10 cellular contexts compared by ENCODE assay signal in genomic region chr10:30781571-30782542, GRCh38.
DNase-seq lines count a peak whose midpoint lies in the region; ATAC-seq and TF ChIP-seq lines count a peak whose summit lies in the region.
"Had no signal": no experiment of that assay in that cellular context is flagged by ENCODE, and none has a peak within 500 bp of the region (broad histone marks: within the 10 kb centered on the region; RNA-seq: fewer than 3 reads in every experiment).

No MANE protein-coding gene starts in this region.

- H3K79me1 ChIP-seq in IMR-90 (ENCODE audit: low read depth in 1 of 2, low read length in 2 of 2) = peaks cover 0 to 15% of the 10 kb centered on the region in 2 experiments; a peak in 2 of 4 replicates

- peak overlapping the region; percentile 97 for H3K4ac ChIP-seq in IMR-90 (ENCODE audit: low read depth, low read length)

- no peak overlapping the region; the same call in 1 of the 2 replicates for H3K18ac ChIP-seq in IMR-90 (ENCODE audit: low read depth, low read length)

- no TSS peak for BruUV-seq in IMR-90 (replicated peaks; lab: Mats Ljungman, UMichigan)

- peaks cover 8 to 20% of the 10 kb centered on the region in 2 donors for H3K4me1 Mint-ChIP-seq in effector memory CD8-positive, alpha-beta T cell (ENCODE audit: low read depth in 2 of 2)
- H3K4me1 Mint-ChIP-seq in neural progenitor cell = peaks cover 31% of the 10 kb centered on the region
- H3K4me1 Mint-ChIP-seq in T-helper 2 cell treated with Interferon-gamma antibody and Interleukin-4, amounts not matched to agents 5 μg/mL and 100 μg/mL, for 36 hours (ENCODE audit: low read depth) = peaks cover 15% of the 10 kb centered on the region

- peaks cover 7% of the 10 kb centered on the region for H3K36me3 Mint-ChIP-seq in effector memory CD8-positive, alpha-beta T cell (ENCODE audit: insufficient read depth)
- H3K36me3 Mint-ChIP-seq in neural progenitor cell = no peaks in the 10 kb centered on the region
- no peaks in the 10 kb centered on the region for H3K36me3 Mint-ChIP-seq in T-helper 2 cell treated with Interferon-gamma antibody and Interleukin-4, amounts not matched to agents 5 μg/mL and 100 μg/mL, for 36 hours (ENCODE audit: low read depth)

- H2AFZ ChIP-seq in IMR-90 (replicated peaks; ENCODE audit: low read length, poor library complexity) (peak overlapping the region; percentile 64), neural progenitor cell (replicated peaks) (no peak overlapping the region)
- H2AFZ ChIP-seq: PC-9 had no signal

- H3K36me3 ChIP-seq in IMR-90 (ENCODE audit: control insufficient read depth, insufficient read depth, low read length) (no peaks in the 10 kb centered on the region), neural progenitor cell (no peaks in the 10 kb centered on the region), thyroid gland (no peaks in the 10 kb centered on the region)

- no peak overlapping the region for H3K56ac ChIP-seq in IMR-90 (ENCODE audit: extremely low read depth, insufficient read depth, low read length)

- peaks cover 9% of the 10 kb centered on the region; the same call in 1 of the 2 replicates for H3K9me1 ChIP-seq in IMR-90 (ENCODE audit: insufficient read depth, low read length)

- CTCF ChIA-PET in IMR-90 (lab: Yijun Ruan, JAX) = interaction anchor here (1.8 to 2.1 kb wide), 2 partner anchors 30 kb away, joined by 7 to 8 read pairs; no protein-coding TSS in a partner anchor

- peak overlapping the region in 1 of 2 donors; percentile 93 for H3K27ac Mint-ChIP-seq in effector memory CD8-positive, alpha-beta T cell
- peak overlapping the region; percentile 79 for H3K27ac Mint-ChIP-seq in neural progenitor cell
- H3K27ac Mint-ChIP-seq in T-helper 2 cell treated with Interferon-gamma antibody and Interleukin-4, amounts not matched to agents 5 μg/mL and 100 μg/mL, for 36 hours = no peak overlapping the region

- H3K27me3 Mint-ChIP-seq in effector memory CD8-positive, alpha-beta T cell = no peaks in the 10 kb centered on the region
- peaks cover 16% of the 10 kb centered on the region for H3K27me3 Mint-ChIP-seq in neural progenitor cell (ENCODE audit: insufficient read depth, low read depth)
- H3K27me3 Mint-ChIP-seq in T-helper 2 cell treated with Interferon-gamma antibody and Interleukin-4, amounts not matched to agents 5 μg/mL and 100 μg/mL, for 36 hours (ENCODE audit: low read depth) = no peaks in the 10 kb centered on the region

- in situ Hi-C loops in IMR-90 (cut with MboI; ENCODE audit: low sequenced_read_pairs) = loop anchor here (5.0 to 10.0 kb wide), 2 partner anchors 250 to 353 kb away; partner anchors contain the start of gene ZNF438

- H4K20me1 ChIP-seq in IMR-90 (ENCODE audit: insufficient read depth, low read length) (no peaks in the 10 kb centered on the region), neural progenitor cell (ENCODE audit: low read depth) (no peaks in the 10 kb centered on the region)

- no peak overlapping the region for H3K4me2 ChIP-seq in IMR-90 (ENCODE audit: low read depth, low read length)
- H3K4me2 ChIP-seq in neural progenitor cell = no peak overlapping the region
- H3K4me2 ChIP-seq: PC-9 had no signal

- H3K9ac ChIP-seq in IMR-90 (ENCODE audit: low read depth, low read length) = no peak overlapping the region
- H3K9ac ChIP-seq in neural progenitor cell = no peak overlapping the region

- intact Hi-C loops in IMR-90 (cut with micrococcal nuclease) (loop anchor here (10.0 kb wide), 1 partner anchor 703 kb away; no protein-coding TSS in a partner anchor), thyroid gland (cut with DNase I) (loop anchor here (10.0 kb wide), 3 partner anchors 253 to 983 kb away; partner anchors contain the start of gene ZNF438)

- H3K4me3 ChIP-seq in AG10803 (ENCODE audit: low read length) (no peak overlapping the region), IMR-90 (ENCODE audit: insufficient read depth, low read depth, low read length) (no peak overlapping the region), neural progenitor cell (no peak overlapping the region), thyroid gland (replicated peaks in 1 of 3) (no peak overlapping the region)
- H3K4me3 ChIP-seq: PC-9 had no signal

- peak overlapping the region; percentile 99 for H2BK20ac ChIP-seq in IMR-90 (ENCODE audit: low read depth, low read length)

- peak overlapping the region; percentile 51 to 73 for H3K4me3 Mint-ChIP-seq in effector memory CD8-positive, alpha-beta T cell
- no peak overlapping the region for H3K4me3 Mint-ChIP-seq in neural progenitor cell
- no peak overlapping the region for H3K4me3 Mint-ChIP-seq in T-helper 2 cell treated with Interferon-gamma antibody and Interleukin-4, amounts not matched to agents 5 μg/mL and 100 μg/mL, for 36 hours

- H3K9me3 ChIP-seq in IMR-90 (ENCODE audit: control insufficient read depth, insufficient read depth, low read length) (peaks cover 2% of the 10 kb centered on the region; the same call in 1 of the 2 replicates), neural progenitor cell (ENCODE audit: low read depth) (no peaks in the 10 kb centered on the region), thyroid gland (no peaks in the 10 kb centered on the region)

- H2BK120ac ChIP-seq in IMR-90 (ENCODE audit: low read depth, low read length) = peak overlapping the region; percentile 98

- WGBS in IMR-90 (ENCODE audit: extremely low coverage in 2 of 2, insufficient read length in 1 of 2), 2 experiments = 91% methylated on average over 13 of the region's 23 CpGs; no CpG with 5 or more reads in 1 of the 2 experiments
- WGBS in thyroid gland, 2 donors = 89 to 94% methylated on average over 22 to 23 of the region's 23 CpGs

- ATAC-seq in IMR-90 (ENCODE audit: low read depth) (no peak), GM19035 (IDR thresholded peaks at IDR 0.05; ENCODE audit: unreplicated experiment) (no peak)
- ATAC-seq in effector memory CD8-positive, alpha-beta T cell (replicated peaks) = no peak

- no peak for TF ChIP-seq CTCF in AG10803 (conservative IDR thresholded peaks at IDR 0.05; ENCODE audit: low read length)
- no peak for TF ChIP-seq CTCF in IMR-90 (conservative IDR thresholded peaks at IDR 0.05; ENCODE audit: low read depth, low read length)
- TF ChIP-seq CTCF in neural progenitor cell (IDR thresholded peaks at IDR 0.05) = no peak
- TF ChIP-seq CTCF in thyroid gland (IDR thresholded peaks at IDR 0.05) = no peak

- H3K27me3 ChIP-seq in IMR-90 (ENCODE audit: control insufficient read depth, insufficient read depth, low read length) (no peaks in the 10 kb centered on the region), neural progenitor cell (no peaks in the 10 kb centered on the region), thyroid gland (no peaks in the 10 kb centered on the region)

- H3K27ac ChIP-seq in IMR-90 (ENCODE audit: insufficient read depth, low read length) = peak overlapping the region; percentile 82; the same call in 1 of the 2 replicates
- H3K27ac ChIP-seq in neural progenitor cell = no peak overlapping the region
- H3K27ac ChIP-seq in thyroid gland = no peak overlapping the region
- H3K27ac ChIP-seq: PC-9 had no signal

- POLR2A ChIA-PET in IMR-90 (lab: Charles Lee; ENCODE audit: unreplicated experiment) = interaction anchor here (0.6 kb wide), 1 partner anchor 250 kb away, joined by 3 read pairs; the partner anchor contains the start of gene ZNF438

- no peak overlapping the region for H3K14ac ChIP-seq in IMR-90 (replicated peaks; ENCODE audit: low read depth, low read length)

- no peak overlapping the region for H2AK9ac ChIP-seq in IMR-90 (replicated peaks; ENCODE audit: low read depth, low read length, poor library complexity)

- peak overlapping the region; percentile 19; the same call in 1 of the 2 replicates for H4K5ac ChIP-seq in IMR-90 (ENCODE audit: low read depth, low read length)

- peak overlapping the region in 1 of 2 experiments; percentile 97; a peak in 1 of 4 replicates for H4K8ac ChIP-seq in IMR-90 (ENCODE audit: low read depth in 2 of 2, low read length in 2 of 2)

- peak overlapping the region; percentile 70 for H2AK5ac ChIP-seq in IMR-90 (ENCODE audit: low read depth, low read length)

- H3F3A ChIP-seq in neural progenitor cell (ENCODE audit: low read depth) = peaks cover 21% of the 10 kb centered on the region

- peak; percentile 70 for DNase-seq in AG10803 (ENCODE audit: low read depth)
- DNase-seq in IMR-90 = no peak
- no peak for DNase-seq in effector memory CD8-positive, alpha-beta T cell
- peak; percentile 42 for DNase-seq in neural progenitor cell (ENCODE audit: low spot score)
- no peak for DNase-seq in D341Med (ENCODE audit: low spot score)
- no peak for DNase-seq in thyroid gland
- no peak for DNase-seq in T-helper 2 cell treated with Interferon-gamma antibody and Interleukin-4, amounts not matched to agents 5 μg/mL and 100 μg/mL, for 36 hours (ENCODE audit: low spot score)
- DNase-seq: NCI-H2029, PC-9 had no signal

- H3K4me1 ChIP-seq in IMR-90 (ENCODE audit: control insufficient read depth, insufficient read depth, low read length) (peaks cover 23% of the 10 kb centered on the region), neural progenitor cell (peaks cover 9% of the 10 kb centered on the region), thyroid gland (peaks cover 5 to 12% of the 10 kb centered on the region in 2 donors)

- TF ChIP-seq POLR2A in IMR-90 (IDR thresholded peaks at IDR 0.05; ENCODE audit: low read depth, low read length) (no peak), thyroid gland (IDR thresholded peaks at IDR 0.05) (no peak)

- H3K9me3 Mint-ChIP-seq in effector memory CD8-positive, alpha-beta T cell = no peaks in the 10 kb centered on the region
- peaks cover 1% of the 10 kb centered on the region for H3K9me3 Mint-ChIP-seq in neural progenitor cell
- no peaks in the 10 kb centered on the region for H3K9me3 Mint-ChIP-seq in T-helper 2 cell treated with Interferon-gamma antibody and Interleukin-4, amounts not matched to agents 5 μg/mL and 100 μg/mL, for 36 hours

- H3K79me2 ChIP-seq in neural progenitor cell (ENCODE audit: low read depth) = no peaks in the 10 kb centered on the region

- dilution Hi-C loops in IMR-90 (cut with HindIII; ENCODE audit: low sequenced_read_pairs, unreplicated experiment) = no loop called here

- no peak overlapping the region for H3K23ac ChIP-seq in IMR-90 (ENCODE audit: low read depth, low read length)

- peak overlapping the region; percentile 89; the same call in 1 of the 3 replicates for H2BK15ac ChIP-seq in IMR-90 (ENCODE audit: low read depth, low read length)

- peak overlapping the region; percentile 8 for H4K91ac ChIP-seq in IMR-90 (ENCODE audit: insufficient read depth, low read depth, low read length)

- H2BK5ac ChIP-seq in IMR-90 (ENCODE audit: low read depth, low read length, poor library complexity, severe bottlenecking) = peak overlapping the region; percentile 3

- no peak for TF ChIP-seq RAD21 in IMR-90 (IDR thresholded peaks at IDR 0.05; ENCODE audit: low read length)

TF ChIP-seq in IMR-90, 13 proteins besides CTCF, POLR2A, EP300 and RAD21 (continues in another document):
- TF ChIP-seq CHD1 (IDR thresholded peaks at IDR 0.05; ENCODE audit: low read depth, low read length) (no peak), MAZ (IDR thresholded peaks at IDR 0.05; ENCODE audit: borderline replicate concordance, low read depth, low read length) (no peak)

Comparison
In these comparisons a context has a peak if more than half of its experiments do, and no peak if none do; other contexts are left out.
1. DNase-seq: peak in AG10803 (single experiment) and neural progenitor cell (single experiment); none in IMR-90 (single experiment), effector memory CD8-positive, alpha-beta T cell (0 of 3), D341Med (single experiment), thyroid gland (0 of 2) and T-helper 2 cell treated with Interferon-gamma antibody and Interleukin-4, amounts not matched to agents 5 μg/mL and 100 μg/mL, for 36 hours (single experiment).
2. H3K4me3 Mint-ChIP-seq: peak in effector memory CD8-positive, alpha-beta T cell (2 of 2); none in neural progenitor cell (single experiment) and T-helper 2 cell treated with Interferon-gamma antibody and Interleukin-4, amounts not matched to agents 5 μg/mL and 100 μg/mL, for 36 hours (single experiment).